8 cellular contexts compared by ENCODE assay signal in the genomic region with DNA sequence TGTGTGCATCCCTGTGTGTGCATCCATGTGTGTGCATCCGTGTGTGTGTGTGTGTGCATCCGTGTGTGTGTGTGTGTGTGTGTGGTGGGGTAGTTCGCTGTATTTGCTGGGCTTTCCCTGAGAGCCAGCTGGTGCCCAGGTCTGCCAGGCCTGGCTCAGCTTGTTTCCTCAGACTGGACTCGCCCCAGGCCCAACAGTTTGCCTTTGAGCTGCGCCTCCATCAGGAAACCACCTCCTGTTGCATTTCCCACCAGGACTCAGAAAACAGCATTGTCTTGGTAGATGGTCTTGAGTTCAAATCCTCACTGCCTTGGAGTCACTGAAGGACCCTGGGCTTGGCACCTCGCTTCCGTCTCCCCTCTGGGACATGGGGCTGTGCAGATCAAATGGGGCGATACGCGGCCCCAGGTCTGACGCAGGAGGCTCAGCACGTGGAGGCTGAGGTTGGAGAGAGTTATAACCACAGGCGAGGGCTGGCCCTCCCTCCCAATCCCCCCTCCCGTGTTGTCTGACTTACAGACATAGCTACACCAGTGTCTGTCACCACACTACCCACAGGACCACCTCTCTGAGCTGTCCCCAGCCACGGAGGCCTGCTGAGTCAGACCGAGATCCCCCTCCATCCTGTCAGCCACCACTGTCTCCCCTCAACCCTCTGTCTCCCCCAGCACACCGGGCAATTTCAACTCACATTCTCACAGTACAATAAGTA. TPM values are rescaled to one million over a fixed set of nuclear protein-coding genes. Genes with fewer than 3 reads are reported as not detected.
A peak's percentile ranks its signal among the peaks of the same experiment; 100 is the strongest.
DNase-seq lines count a peak whose midpoint lies in the region; TF ChIP-seq lines count a peak whose summit lies in the region.

No MANE protein-coding gene starts in this region.

- H3K27me3 ChIP-seq in Caco-2 (replicated peaks; ENCODE audit: control insufficient read depth, insufficient read depth, low read length), result no peaks in the 10 kb centered on the region

- no peaks in the 10 kb centered on the region for H3K9me3 ChIP-seq in KOPT-K1 (ENCODE audit: insufficient read depth, low read length, poor library complexity, severe bottlenecking)
- no peaks in the 10 kb centered on the region for H3K9me3 ChIP-seq in Caco-2

- H3K27ac ChIP-seq in KOPT-K1 (ENCODE audit: low read depth, low read length, poor library complexity, severe bottlenecking), result peak overlapping the region; percentile 91

- no peak overlapping the region for H3K4me3 ChIP-seq in Caco-2 (ENCODE audit: low read depth, low read length)

- TF ChIP-seq CTCF in GM20000 (IDR thresholded peaks at IDR 0.05; ENCODE audit: extremely low read depth, missing control alignments), result no peak
- no peak for TF ChIP-seq CTCF in Caco-2 (IDR thresholded peaks at IDR 0.05; ENCODE audit: insufficient read depth in 1 of 2, low read depth in 1 of 2, low read length in 1 of 2, severe bottlenecking in 1 of 2, unreplicated experiment in 1 of 2)

- H3K4me3 Mint-ChIP-seq in Caco-2 (ENCODE audit: unreplicated experiment), result no peak overlapping the region

- no peaks in the 10 kb centered on the region for H3K36me3 Mint-ChIP-seq in Caco-2 (ENCODE audit: insufficient read depth, unreplicated experiment)

- no peaks in the 10 kb centered on the region for H3K9me3 Mint-ChIP-seq in Caco-2 (ENCODE audit: unreplicated experiment)

- H3K27me3 Mint-ChIP-seq in Caco-2 (ENCODE audit: insufficient read depth, unreplicated experiment), result no peaks in the 10 kb centered on the region

- no peaks in the 10 kb centered on the region for H3K4me1 Mint-ChIP-seq in Caco-2 (ENCODE audit: low read depth, unreplicated experiment)

- no peak overlapping the region for H3K27ac Mint-ChIP-seq in Caco-2 (ENCODE audit: unreplicated experiment)

- DNase-seq in GM20000 (ENCODE audit: low spot score) (peak; percentile 85), Caco-2 (no peak), HK-2 (ENCODE audit: unreplicated experiment) (no peak), NCI-H2171 treated with DMSO at 0.1 percent for 48 hours (lab: John Stamatoyannopoulos, UW) (no peak), NCI-H2081 (lab: John Stamatoyannopoulos, UW) (no peak)
- peak; percentile 89 for DNase-seq in activated effector memory CD4-positive, alpha-beta T cell treated with anti-CD3 and anti-CD28 coated beads, Interleukin-2, amount 50 U/mL, for 16 hours
- peak; percentile 48 to 65 for DNase-seq in stimulated activated CD4-positive, alpha-beta T cell treated with anti-CD3 and anti-CD28 coated beads, Interleukin-4, amount 100 ng/mL, for 48 hours (ENCODE audit: low read depth in 2 of 2)

- intact Hi-C loops in Caco-2 (cut with micrococcal nuclease; ENCODE audit: unreplicated experiment), result no loop called here

- H3K36me3 ChIP-seq in KOPT-K1 (ENCODE audit: insufficient read depth, low read length), result no peaks in the 10 kb centered on the region
- no peaks in the 10 kb centered on the region for H3K36me3 ChIP-seq in Caco-2 (ENCODE audit: control insufficient read depth, insufficient read depth, low read length)

- CTCF ChIA-PET in Caco-2 (lab: Charles Lee), result interaction anchor here (0.6 kb wide), 1 partner anchor 57 kb away, joined by 3 read pairs; no protein-coding TSS in a partner anchor

- no peaks in the 10 kb centered on the region for H3K4me1 ChIP-seq in Caco-2

- no TSS peak for BruUV-seq in Caco-2 (replicated peaks; lab: Mats Ljungman, UMichigan)

- POLR2A ChIA-PET in Caco-2 (lab: Charles Lee), result no interaction called here

RNA-seq across cellular contexts. Expression of a gene that starts 4.7 kb away (rescaled TPM):
- 12.5 and 12.8 TPM in 2 replicates for total RNA-seq in Caco-2 (2022)

RNA-seq across cellular contexts. Expression of a gene that starts 49.8 kb away (rescaled TPM):
- 28.4 and 32.8 TPM in 2 replicates for total RNA-seq in Caco-2 (2022)

Comparison
In these comparisons a context has a peak if more than half of its experiments do, and no peak if none do; other contexts are left out.
1. DNase-seq: peak in GM20000 (single experiment), activated effector memory CD4-positive, alpha-beta T cell treated with anti-CD3 and anti-CD28 coated beads, Interleukin-2, amount 50 U/mL, for 16 hours (single experiment) and stimulated activated CD4-positive, alpha-beta T cell treated with anti-CD3 and anti-CD28 coated beads, Interleukin-4, amount 100 ng/mL, for 48 hours (2 of 2); none in Caco-2 (0 of 2), HK-2 (single experiment), NCI-H2171 treated with DMSO at 0.1 percent for 48 hours (single experiment) and NCI-H2081 (0 of 2).